Comparison of ENCODE assay signal across 1 cellular context in the genomic region with DNA sequence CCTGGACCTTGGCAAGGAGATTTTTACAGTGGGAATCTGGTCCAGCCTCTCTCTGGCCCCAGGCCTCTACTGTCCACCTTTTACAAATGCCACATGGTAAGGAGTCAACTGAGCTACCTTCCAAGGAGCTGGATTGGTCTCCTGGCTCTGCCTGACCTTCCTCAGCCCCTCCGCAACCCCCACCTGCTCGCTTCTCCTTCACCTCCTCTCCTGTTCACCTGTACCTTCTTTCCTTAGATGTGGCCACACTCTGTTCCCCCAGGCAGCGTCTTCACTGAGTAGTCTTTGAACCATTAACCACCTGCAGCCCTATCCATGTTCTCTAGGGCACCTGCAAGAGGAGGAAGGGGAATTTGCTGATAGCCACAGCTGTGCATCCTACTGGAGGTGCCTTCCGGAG.
TF ChIP-seq lines count a peak whose summit lies in the region.

No MANE protein-coding gene starts in this region.

TF ChIP-seq in WTC11, 78 proteins besides CTCF, POLR2A, EP300 and RAD21 (continued from another document):
- TF ChIP-seq ZBTB21 (CRISPR knock-in tag; IDR thresholded peaks at IDR 0.05; ENCODE audit: borderline replicate concordance) (no peak), ZNF232 (CRISPR knock-in tag; IDR thresholded peaks at IDR 0.05) (no peak), ZNF671 (CRISPR knock-in tag; IDR thresholded peaks at IDR 0.05) (no peak), SOX15 (CRISPR knock-in tag; IDR thresholded peaks at IDR 0.05) (no peak)
